8 cellular contexts compared by ENCODE assay signal in the genomic region with DNA sequence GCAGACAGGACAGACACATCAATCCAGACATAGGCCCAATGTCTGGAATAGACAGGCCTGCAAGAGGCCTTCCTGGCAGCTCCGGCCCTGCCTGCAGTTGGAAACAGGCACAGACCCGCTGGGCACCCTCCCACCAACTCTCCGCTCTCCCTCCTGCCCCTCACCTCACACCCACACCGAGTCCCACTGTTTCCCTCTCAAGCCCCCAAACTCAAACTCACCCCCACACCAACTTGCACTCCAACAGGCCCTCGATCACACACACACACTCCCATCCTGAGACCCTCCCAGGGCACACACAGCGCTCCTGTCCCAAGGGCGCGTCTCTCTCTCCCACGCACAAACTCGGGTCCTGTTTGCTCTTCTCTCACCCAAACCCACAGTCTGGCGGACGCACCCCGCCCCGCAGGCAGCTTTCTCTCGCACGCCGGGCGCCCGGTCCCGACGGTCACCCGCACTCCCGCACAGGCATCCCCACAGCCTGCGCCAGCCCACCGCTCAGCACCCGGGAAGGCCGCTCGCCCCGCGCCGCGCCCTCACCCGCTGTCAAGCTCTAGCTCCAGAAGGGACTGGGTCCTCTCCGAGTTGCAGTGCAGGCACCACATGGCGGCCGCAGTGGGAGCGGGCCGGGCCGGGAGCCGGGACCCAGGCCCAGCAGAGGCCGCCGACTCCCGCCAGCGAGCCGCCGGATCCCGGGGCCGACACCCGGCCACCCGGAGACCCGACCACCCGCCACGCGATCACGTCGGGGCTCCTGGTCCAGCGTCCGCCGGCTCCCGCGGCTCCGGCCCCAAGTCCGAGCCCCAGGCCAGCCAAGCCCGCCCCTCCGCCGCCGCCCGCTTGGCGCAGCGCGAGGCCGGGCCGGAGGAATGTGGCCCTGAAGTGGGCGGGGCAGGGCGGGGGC.
DNase-seq lines count a peak whose midpoint lies in the region; ATAC-seq and TF ChIP-seq lines count a peak whose summit lies in the region.

No MANE protein-coding gene starts in this region.

- H3K27ac ChIP-seq in right atrium auricular region = peak overlapping the region; percentile 86 to 87
- H3K27ac ChIP-seq in gastrocnemius medialis = peak overlapping the region; percentile 63 to 90 (median 76)

- ATAC-seq in GM19035 (IDR thresholded peaks at IDR 0.05; ENCODE audit: unreplicated experiment) (peak; percentile 18), HG03280 (IDR thresholded peaks at IDR 0.05; ENCODE audit: unreplicated experiment) (peak; percentile 13), gastrocnemius medialis (peak; percentile 3 to 25)

- intact Hi-C loops in activated naive CD4-positive, alpha-beta T cell treated with anti-CD3 and anti-CD28 coated beads for 36 hours (cut with micrococcal nuclease) = loop anchor here (1.0 to 10.0 kb wide), 4 partner anchors 28 to 302 kb away; a partner anchor contains a TSS
- intact Hi-C loops in gastrocnemius medialis (cut with DNase I; ENCODE audit: low total_unique reads) = loop anchor here (2.0 kb wide), 1 partner anchor 28 kb away; no protein-coding TSS in a partner anchor

- H3K36me3 ChIP-seq in right atrium auricular region = no peaks in the 10 kb centered on the region
- no peaks in the 10 kb centered on the region for H3K36me3 ChIP-seq in gastrocnemius medialis

- peak; percentile 76 for DNase-seq in 8988T
- DNase-seq in activated naive CD4-positive, alpha-beta T cell treated with anti-CD3 and anti-CD28 coated beads for 36 hours = peak; percentile 27
- no peak for DNase-seq in right atrium auricular region (ENCODE audit: low spot score)
- DNase-seq in gastrocnemius medialis = no peak
- no peak for DNase-seq in NCI-H446 treated with DMSO at 0.1 percent for 48 hours (lab: John Stamatoyannopoulos, UW)
- DNase-seq in NCI-H1436 (lab: John Stamatoyannopoulos, UW) = no peak

- no peaks in the 10 kb centered on the region for H3K9me3 Mint-ChIP-seq in activated naive CD4-positive, alpha-beta T cell treated with anti-CD3 and anti-CD28 coated beads for 36 hours

- H3K4me3 Mint-ChIP-seq in activated naive CD4-positive, alpha-beta T cell treated with anti-CD3 and anti-CD28 coated beads for 36 hours = peak overlapping the region; percentile 67

- CTCF ChIA-PET in activated naive CD4-positive, alpha-beta T cell treated with anti-CD3 and anti-CD28 coated beads for 36 hours (lab: Charles Lee) = interaction anchor here (1.1 to 2.1 kb wide), 4 partner anchors 11 to 28 kb away, joined by 3 to 6 read pairs (median 4); no protein-coding TSS in a partner anchor

- peak; percentile 44 to 67 for TF ChIP-seq POLR2A in gastrocnemius medialis (IDR thresholded peaks at IDR 0.05)

- H3K4me1 ChIP-seq in right atrium auricular region (peaks cover 0 to 83% of the 10 kb centered on the region in 2 donors), gastrocnemius medialis (peaks cover 85 to 91% of the 10 kb centered on the region in 2 donors)

- no peaks in the 10 kb centered on the region for H3K36me3 Mint-ChIP-seq in activated naive CD4-positive, alpha-beta T cell treated with anti-CD3 and anti-CD28 coated beads for 36 hours (ENCODE audit: low read depth)

- H3K27me3 Mint-ChIP-seq in activated naive CD4-positive, alpha-beta T cell treated with anti-CD3 and anti-CD28 coated beads for 36 hours (ENCODE audit: low read depth) = no peaks in the 10 kb centered on the region

- no peaks in the 10 kb centered on the region for H3K9me3 ChIP-seq in right atrium auricular region
- no peaks in the 10 kb centered on the region for H3K9me3 ChIP-seq in gastrocnemius medialis

- H3K27ac Mint-ChIP-seq in activated naive CD4-positive, alpha-beta T cell treated with anti-CD3 and anti-CD28 coated beads for 36 hours = no peak overlapping the region

- H3K4me3 ChIP-seq in right atrium auricular region = peak overlapping the region; percentile 68 to 88
- peak overlapping the region; percentile 59 to 82 (median 69) for H3K4me3 ChIP-seq in gastrocnemius medialis

- no peaks in the 10 kb centered on the region for H3K27me3 ChIP-seq in right atrium auricular region
- H3K27me3 ChIP-seq in gastrocnemius medialis = no peaks in the 10 kb centered on the region

- TF ChIP-seq CTCF in right atrium auricular region (IDR thresholded peaks at IDR 0.05) (no peak), gastrocnemius medialis (IDR thresholded peaks at IDR 0.05 in 4 of 5, conservative IDR thresholded peaks at IDR 0.05 in 1 of 5) (no peak)

- peaks cover 57% of the 10 kb centered on the region for H3K4me1 Mint-ChIP-seq in activated naive CD4-positive, alpha-beta T cell treated with anti-CD3 and anti-CD28 coated beads for 36 hours (ENCODE audit: low read depth)

- in situ Hi-C loops in gastrocnemius medialis (cut with MboI; ENCODE audit: low sequenced_read_pairs in 4 of 4) = no loop called here

Comparison
In these comparisons a context has a peak if more than half of its experiments do, and no peak if none do; other contexts are left out.
1. DNase-seq: peak in 8988T (single experiment) and activated naive CD4-positive, alpha-beta T cell treated with anti-CD3 and anti-CD28 coated beads for 36 hours (single experiment); none in right atrium auricular region (single experiment), gastrocnemius medialis (0 of 2), NCI-H446 treated with DMSO at 0.1 percent for 48 hours (single experiment) and NCI-H1436 (single experiment).
2. Peak in every context shown above with its lines, with median percentiles within 50 percentile points of each other: ATAC-seq.